In genomic region chr5:149017669-149018068, GRCh38 we compare ENCODE assay signal across 29 cellular contexts.
"Had no signal": no experiment of that assay in that cellular context is flagged by ENCODE, and none has a peak within 500 bp of the region (broad histone marks: within the 10 kb centered on the region; RNA-seq: fewer than 3 reads in every experiment).

No MANE protein-coding gene starts in this region.

- H3K27ac ChIP-seq: left lung, lower lobe of right lung, neural progenitor cell, neutrophil, ovary, right atrium auricular region, suprapubic skin, thoracic aorta, tibial artery, upper lobe of right lung had no signal

- DNase-seq: hippocampal formation; kidney glomerular epithelial cell; left cardiac atrium; left lung; lower lobe of right lung; mammary epithelial cell; mesendoderm; naive B cell; natural killer cell; nephron progenitor cell; occipital lobe; ovary; stimulated activated CD4-positive, alpha-beta T cell treated with anti-CD3 and anti-CD28 coated beads, Interleukin-12 subunit alpha, Interleukin-12 subunit beta, amount 100 ng/mL, for 4 hours; stimulated activated CD4-positive, alpha-beta T cell treated with anti-CD3 and anti-CD28 coated beads, Interleukin-15, amount 100 ng/mL, for 24 hours; stimulated activated CD4-positive, alpha-beta T cell treated with anti-CD3 and anti-CD28 coated beads, Interleukin-2, amount 100 ng/mL, for 24 hours; stimulated activated CD4-positive, alpha-beta T cell treated with anti-CD3 and anti-CD28 coated beads, Interleukin-4, amount 100 ng/mL, for 1 hour; stimulated activated naive B cell treated with anti-CD40 and anti-IgM and Interleukin-4, amounts not matched to agents 10 μg/mL and 1 μg/mL and 100 μg/mL, for 72 hours; tibial artery; trophoblast cell; upper lobe of right lung had no signal

- H3K4me3 Mint-ChIP-seq: mesothelial cell of epicardium; naive B cell; natural killer cell; nephron progenitor cell; neural progenitor cell; stimulated activated naive B cell treated with anti-CD40 and anti-IgM and Interleukin-4, amounts not matched to agents 10 μg/mL and 1 μg/mL and 100 μg/mL, for 72 hours; stimulated activated naive CD8-positive, alpha-beta T cell treated with anti-CD3 and anti-CD28 coated beads, Interleukin-15, Interleukin-2, amounts not matched to agents 100 ng/mL and 50 ng/mL, for 24 hours had no signal

- ATAC-seq: left cardiac atrium; left lung; lower lobe of right lung; natural killer cell; sciatic nerve; stimulated activated naive B cell treated with anti-CD40 and anti-IgM and Interleukin-4, amounts not matched to agents 10 μg/mL and 1 μg/mL and 100 μg/mL, for 72 hours; upper lobe of right lung had no signal

- H3K27ac Mint-ChIP-seq: mesothelial cell of epicardium; naive B cell; natural killer cell; nephron progenitor cell; neural progenitor cell; progenitor cell of endocrine pancreas; stimulated activated naive B cell treated with anti-CD40 and anti-IgM and Interleukin-4, amounts not matched to agents 10 μg/mL and 1 μg/mL and 100 μg/mL, for 72 hours; stimulated activated naive CD8-positive, alpha-beta T cell treated with anti-CD3 and anti-CD28 coated beads, Interleukin-15, Interleukin-2, amounts not matched to agents 100 ng/mL and 50 ng/mL, for 24 hours had no signal

- H3K36me3 Mint-ChIP-seq: naive B cell; natural killer cell; neural progenitor cell; stimulated activated naive B cell treated with anti-CD40 and anti-IgM and Interleukin-4, amounts not matched to agents 10 μg/mL and 1 μg/mL and 100 μg/mL, for 72 hours had no signal

- H3K9me3 Mint-ChIP-seq: natural killer cell; stimulated activated naive B cell treated with anti-CD40 and anti-IgM and Interleukin-4, amounts not matched to agents 10 μg/mL and 1 μg/mL and 100 μg/mL, for 72 hours; stimulated activated naive CD8-positive, alpha-beta T cell treated with anti-CD3 and anti-CD28 coated beads, Interleukin-15, Interleukin-2, amounts not matched to agents 100 ng/mL and 50 ng/mL, for 24 hours had no signal

- H3K4me1 Mint-ChIP-seq: naive B cell; stimulated activated naive B cell treated with anti-CD40 and anti-IgM and Interleukin-4, amounts not matched to agents 10 μg/mL and 1 μg/mL and 100 μg/mL, for 72 hours had no signal
